In genomic region chr3:32821686-32822296, GRCh38 we compare ENCODE assay signal across 18 cellular contexts. TPM values are rescaled to one million over a fixed set of nuclear protein-coding genes. Genes with fewer than 3 reads are reported as not detected.
A peak's percentile ranks its signal among the peaks of the same experiment; 100 is the strongest.
DNase-seq lines count a peak whose midpoint lies in the region; ATAC-seq, FAIRE-seq and TF ChIP-seq lines count a peak whose summit lies in the region.
"Had no signal": no experiment of that assay in that cellular context is flagged by ENCODE, and none has a peak within 500 bp of the region (broad histone marks: within the 10 kb centered on the region; RNA-seq: fewer than 3 reads in every experiment).

No MANE protein-coding gene starts in this region.

- no peak for FAIRE-seq in HTR-8/SVneo (lab: Jason Lieb, UNC)

- DNase-seq in cardiac muscle cell (ENCODE audit: low read depth in 1 of 2, low spot score in 1 of 2) (peak in 1 of 2 donors; percentile 71), cardiac septum (ENCODE audit: low spot score) (no peak), upper lobe of right lung (peak; percentile 73), HTR-8/SVneo (ENCODE audit: insufficient read length, low spot score) (no peak), MG63 (no peak)
- DNase-seq in activated CD4-positive, CD25-positive, alpha-beta regulatory T cell treated with anti-CD3 and anti-CD28 coated beads, Interleukin-2, amount 50 U/mL, for 72 hours, result no peak
- DNase-seq: activated CD4-positive, alpha-beta T cell treated with anti-CD3 and anti-CD28 coated beads, Interleukin-2, amount 10 ng/mL, durations not matched to agents 7 days and 5 days; activated T-cell treated with anti-CD3 and anti-CD28 coated beads, Interleukin-2, amount 50 U/mL, for 48 hours; anterior cingulate cortex; COR-L47; NCI-H1092 treated with DMSO at 0.1 percent for 48 hours; nucleus accumbens; PC-3; stimulated activated CD4-positive, alpha-beta T cell treated with anti-CD3 and anti-CD28 coated beads, Interleukin-12 subunit alpha, Interleukin-12 subunit beta, amount 100 ng/mL, for 4 hours; T-helper 2 cell had no signal

- H3K36me3 Mint-ChIP-seq in nephron (ENCODE audit: low read depth), result peaks cover 5% of the 10 kb centered on the region

- peak overlapping the region; percentile 73 for H3K27ac ChIP-seq in cardiac muscle cell
- H3K27ac ChIP-seq in upper lobe of right lung, result peak overlapping the region; percentile 65

- no peaks in the 10 kb centered on the region for H3K27me3 ChIP-seq in cardiac muscle cell
- peaks cover 32% of the 10 kb centered on the region for H3K27me3 ChIP-seq in upper lobe of right lung
- H3K27me3 ChIP-seq in MG63, result peaks cover 34% of the 10 kb centered on the region

- H3K27ac Mint-ChIP-seq in nephron, result peak overlapping the region in 1 of 3 experiments; percentile 32
- H3K27ac Mint-ChIP-seq: activated CD4-positive, alpha-beta T cell treated with anti-CD3 and anti-CD28 coated beads, Interleukin-2, amount 10 ng/mL, durations not matched to agents 7 days and 5 days had no signal

- H3K4me3 ChIP-seq in cardiac muscle cell, result peak overlapping the region; percentile 48
- peak overlapping the region; percentile 98 for H3K4me3 ChIP-seq in iPS-11a (ENCODE audit: low read depth, low read length)
- H3K4me3 ChIP-seq in upper lobe of right lung, result peak overlapping the region; percentile 10
- H3K4me3 ChIP-seq in MG63, result no peak overlapping the region

- peak overlapping the region; percentile 83 to 88 (median 85) for H3K4me3 Mint-ChIP-seq in nephron
- H3K4me3 Mint-ChIP-seq: activated CD4-positive, alpha-beta T cell treated with anti-CD3 and anti-CD28 coated beads, Interleukin-2, amount 10 ng/mL, durations not matched to agents 7 days and 5 days had no signal

- TF ChIP-seq CTCF in cardiac muscle cell (IDR thresholded peaks at IDR 0.05; ENCODE audit: low read depth, low read length) (no peak), nephron (IDR thresholded peaks at IDR 0.05; ENCODE audit: unreplicated experiment in 3 of 3) (no peak), upper lobe of right lung (IDR thresholded peaks at IDR 0.05) (no peak)

- H3K4me1 ChIP-seq in cardiac muscle cell (ENCODE audit: low read depth) (peaks cover 39% of the 10 kb centered on the region), upper lobe of right lung (peaks cover 6% of the 10 kb centered on the region)

- intact Hi-C loops in cardiac septum (cut with DNase I), result no loop called here
- intact Hi-C loops in upper lobe of right lung (cut with DNase I), result no loop called here

- H3K9me3 ChIP-seq in cardiac muscle cell (ENCODE audit: low read depth) (no peaks in the 10 kb centered on the region), upper lobe of right lung (no peaks in the 10 kb centered on the region), MG63 (peaks cover 2% of the 10 kb centered on the region; the same call in 1 of the 2 replicates)

- peaks cover 5% of the 10 kb centered on the region for H3K9me3 Mint-ChIP-seq in nephron
- H3K9me3 Mint-ChIP-seq: activated CD4-positive, alpha-beta T cell treated with anti-CD3 and anti-CD28 coated beads, Interleukin-2, amount 10 ng/mL, durations not matched to agents 7 days and 5 days had no signal

- no peaks in the 10 kb centered on the region for H3K36me3 ChIP-seq in cardiac muscle cell
- no peaks in the 10 kb centered on the region for H3K36me3 ChIP-seq in upper lobe of right lung
- no peaks in the 10 kb centered on the region for H3K36me3 ChIP-seq in MG63

- ATAC-seq in upper lobe of right lung, result peak; percentile 62
- ATAC-seq: PC-3 had no signal

- H3K4me1 Mint-ChIP-seq in nephron, result peaks cover 11% of the 10 kb centered on the region

- peaks cover 90% of the 10 kb centered on the region for H3K27me3 Mint-ChIP-seq in nephron (ENCODE audit: low read depth)

RNA-seq across cellular contexts. Expression of gene TRIM71, which starts 4.0 kb away (rescaled TPM):
- 13.9 and 21.8 TPM in 2 replicates for total RNA-seq in cardiac muscle cell
- 3.3 and 6.8 TPM in 2 replicates for polyA plus RNA-seq in cardiac muscle cell
- not detected for total RNA-seq in cardiac septum
- 2.2 TPM for total RNA-seq in upper lobe of right lung
- not detected in 2 replicates for total RNA-seq in MG63 (2014; rRNA removed; shearing (Covaris generic); ENCODE audit: low replicate concordance)
- total RNA-seq: activated CD4-positive, alpha-beta T cell treated with anti-CD3 and anti-CD28 coated beads, Interleukin-2, amount 10 ng/mL, durations not matched to agents 7 days and 5 days; HT1080 had no signal
